In the genomic region with DNA sequence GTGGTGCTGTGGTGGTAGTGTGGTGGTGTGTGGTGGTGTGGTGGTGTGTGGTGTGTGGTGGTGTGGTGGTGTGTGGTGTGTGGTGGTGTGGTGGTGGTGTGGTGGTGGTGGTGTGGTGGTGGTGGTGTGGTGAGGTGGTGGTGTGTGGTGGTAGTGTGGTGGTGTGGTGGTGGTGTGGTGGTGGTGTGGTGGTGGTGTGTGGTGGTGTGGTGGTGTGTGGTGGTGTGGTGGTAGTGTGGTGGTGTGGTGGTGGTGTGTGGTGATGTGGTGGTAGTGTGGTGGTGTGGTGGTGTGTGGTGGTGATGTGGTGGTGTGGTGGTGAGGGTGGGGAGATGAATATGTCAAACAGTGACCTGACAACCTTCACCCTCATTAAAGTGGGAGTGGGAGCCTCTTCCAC, we compare ENCODE assay signal across 14 cellular contexts. TPM values are rescaled to one million over a fixed set of nuclear protein-coding genes. Genes with fewer than 3 reads are reported as not detected.
DNase-seq lines count a peak whose midpoint lies in the region; ATAC-seq and TF ChIP-seq lines count a peak whose summit lies in the region.
"Had no signal": no experiment of that assay in that cellular context is flagged by ENCODE, and none has a peak within 500 bp of the region (broad histone marks: within the 10 kb centered on the region; RNA-seq: fewer than 3 reads in every experiment).

No MANE protein-coding gene starts in this region.

- H3K27ac ChIP-seq in left lung, result no peak overlapping the region
- no peak overlapping the region for H3K27ac ChIP-seq in aorta (ENCODE audit: low read depth in 1 of 2, low read length in 2 of 2)

- H3K9me3 ChIP-seq in left lung, result peaks cover 0 to 7% of the 10 kb centered on the region in 2 donors
- no peaks in the 10 kb centered on the region for H3K9me3 ChIP-seq in aorta (ENCODE audit: control insufficient read depth, low read length)

- H3K4me1 ChIP-seq in left lung, result no peaks in the 10 kb centered on the region
- H3K4me1 ChIP-seq in aorta (ENCODE audit: control insufficient read depth in 1 of 2, insufficient read depth in 2 of 2, low read length in 2 of 2), result no peaks in the 10 kb centered on the region

- peak; percentile 45 for ATAC-seq in Right ventricle myocardium superior (ENCODE audit: poor library complexity)
- ATAC-seq in left lung, result peak; percentile 53
- peak; percentile 95 for ATAC-seq in aorta (ENCODE audit: low FRiP score)
- no peak for ATAC-seq in HG03095 (IDR thresholded peaks at IDR 0.05; ENCODE audit: unreplicated experiment)
- ATAC-seq in HG02571 (IDR thresholded peaks at IDR 0.05; ENCODE audit: unreplicated experiment), result no peak
- no peak for ATAC-seq in HG02870 (IDR thresholded peaks at IDR 0.05; ENCODE audit: unreplicated experiment)

- no peak for TF ChIP-seq CTCF in left lung (IDR thresholded peaks at IDR 0.05)

- intact Hi-C loops in Right ventricle myocardium superior (cut with DNase I) (no loop called here), cardiac septum (cut with DNase I) (no loop called here), left lung (cut with DNase I) (no loop called here), aorta (cut with DNase I) (no loop called here)

- H3K36me3 ChIP-seq in left lung (no peaks in the 10 kb centered on the region), aorta (ENCODE audit: control insufficient read depth in 1 of 2, insufficient read depth in 2 of 2, low read length in 1 of 2) (no peaks in the 10 kb centered on the region)

- DNase-seq in Right ventricle myocardium superior, result no peak
- DNase-seq in cardiac septum (ENCODE audit: low spot score), result no peak
- DNase-seq in dermis blood vessel endothelial cell, result peak; percentile 2
- peak in 1 of 2 donors; percentile 28 for DNase-seq in left lung
- DNase-seq in aorta, result no peak
- DNase-seq: activated effector memory CD4-positive, alpha-beta T cell treated with Interleukin-2 at 50 U/mL for 16 hours; cortex of kidney; natural killer cell; NCI-H345; SHP77 treated with DMSO at 0.1 percent for 48 hours; stimulated activated naive CD4-positive, alpha-beta T cell treated with Interleukin-2 at 50 U/mL for 16 hours had no signal

- H3K27me3 ChIP-seq in left lung, result no peaks in the 10 kb centered on the region
- no peaks in the 10 kb centered on the region for H3K27me3 ChIP-seq in aorta (ENCODE audit: control insufficient read depth in 1 of 2, insufficient read depth in 2 of 2, low read length in 1 of 2)

- H3K4me3 ChIP-seq in left lung (no peak overlapping the region), aorta (ENCODE audit: low read length in 2 of 2) (no peak overlapping the region)

RNA-seq across cellular contexts. Expression of gene DLGAP1, which starts 55.6 kb away (rescaled TPM):
- total RNA-seq in Right ventricle myocardium superior (0.08 TPM), cardiac septum (6.5 TPM), dermis blood vessel endothelial cell (0.17 and 0.23 TPM in 2 replicates), left lung (1 to 10 TPM; 3.6 to 4.0 TPM), aorta (1 to 10 TPM; 6.2 to 6.6 TPM)
- polyA plus RNA-seq in aorta, result 1 to 10 TPM in 1 of 2 donors, under 1 TPM in 1; 0.75 to 1.1 TPM
- total RNA-seq: natural killer cell had no signal

Comparison
In these comparisons a context has a peak if more than half of its experiments do, and no peak if none do; other contexts are left out.
1. ATAC-seq: peak in Right ventricle myocardium superior (single experiment), left lung (single experiment) and aorta (single experiment); none in HG03095 (single experiment), HG02571 (single experiment) and HG02870 (single experiment).